24 cellular contexts compared by ENCODE assay signal in the genomic region with DNA sequence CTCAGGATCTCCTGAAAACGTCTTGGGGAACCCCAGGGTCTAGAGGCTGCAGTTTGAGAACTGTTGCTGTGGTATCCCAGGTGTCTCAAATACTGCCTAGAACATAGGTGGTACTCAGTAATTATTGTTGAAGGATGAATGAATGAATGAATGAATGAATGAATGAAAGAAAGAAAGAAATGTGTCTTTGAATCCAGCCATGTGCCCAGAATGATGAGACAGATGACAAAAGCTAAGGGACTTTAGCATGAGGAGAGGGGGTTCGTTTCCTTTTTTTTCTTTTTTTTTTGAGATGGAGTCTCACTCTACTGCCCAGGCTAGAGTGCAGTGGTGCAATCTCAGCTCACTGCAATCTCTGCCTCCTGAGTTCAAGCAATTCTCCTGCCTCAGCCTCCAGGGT. TPM values are rescaled to one million over a fixed set of nuclear protein-coding genes. Genes with fewer than 3 reads are reported as not detected.
A peak's percentile ranks its signal among the peaks of the same experiment; 100 is the strongest.
DNase-seq lines count a peak whose midpoint lies in the region; ATAC-seq and TF ChIP-seq lines count a peak whose summit lies in the region.
"Had no signal": no experiment of that assay in that cellular context is flagged by ENCODE, and none has a peak within 500 bp of the region (broad histone marks: within the 10 kb centered on the region; RNA-seq: fewer than 3 reads in every experiment).

No MANE protein-coding gene starts in this region.

- H3K9me3 Mint-ChIP-seq in activated naive CD4-positive, alpha-beta T cell treated with anti-CD3 and anti-CD28 coated beads, Interleukin-2, amount 50 U/mL, for 72 hours: no peaks in the 10 kb centered on the region
- H3K9me3 Mint-ChIP-seq in CD8-positive, alpha-beta T cell: no peaks in the 10 kb centered on the region
- no peaks in the 10 kb centered on the region for H3K9me3 Mint-ChIP-seq in naive thymus-derived CD8-positive, alpha-beta T cell
- H3K9me3 Mint-ChIP-seq: IgD-negative memory B cell had no signal

- H3K4me1 ChIP-seq in CD8-positive, alpha-beta T cell (ENCODE audit: insufficient read depth, low read length): peaks cover 9% of the 10 kb centered on the region
- H3K4me1 ChIP-seq in ovary (ENCODE audit: insufficient read depth): no peaks in the 10 kb centered on the region
- H3K4me1 ChIP-seq: BE2C, Caco-2 had no signal

- H3K36me3 Mint-ChIP-seq in activated naive CD4-positive, alpha-beta T cell treated with anti-CD3 and anti-CD28 coated beads, Interleukin-2, amount 50 U/mL, for 72 hours: peaks cover 0 to 16% of the 10 kb centered on the region in 2 donors
- H3K36me3 Mint-ChIP-seq in CD8-positive, alpha-beta T cell: peaks cover 56% of the 10 kb centered on the region
- no peaks in the 10 kb centered on the region for H3K36me3 Mint-ChIP-seq in T-helper 17 cell (ENCODE audit: low read depth)
- H3K36me3 Mint-ChIP-seq in naive thymus-derived CD8-positive, alpha-beta T cell: peaks cover 0 to 49% (median 3%) of the 10 kb centered on the region in 3 donors
- H3K36me3 Mint-ChIP-seq: IgD-negative memory B cell had no signal

- WGBS in ovary, 3 donors: 31 to 46% (median 39%) methylated on average over 2 of the region's 2 CpGs

- no peak for ATAC-seq in activated naive CD4-positive, alpha-beta T cell treated with anti-CD3 and anti-CD28 coated beads, Interleukin-2, amount 50 U/mL, for 72 hours
- no peak for ATAC-seq in CD8-positive, alpha-beta T cell
- ATAC-seq in T-helper 17 cell: no peak
- ATAC-seq in naive thymus-derived CD8-positive, alpha-beta T cell: no peak
- no peak for ATAC-seq in HG02763 (IDR thresholded peaks at IDR 0.05; ENCODE audit: unreplicated experiment)
- ATAC-seq: Panc1 had no signal

- H3K27me3 ChIP-seq in CD8-positive, alpha-beta T cell (ENCODE audit: insufficient read depth, low read length): no peaks in the 10 kb centered on the region
- H3K27me3 ChIP-seq in ovary: no peaks in the 10 kb centered on the region
- H3K27me3 ChIP-seq: BE2C had no signal

- no peak for DNase-seq in activated naive CD4-positive, alpha-beta T cell treated with anti-CD3 and anti-CD28 coated beads, Interleukin-2, amount 50 U/mL, for 72 hours (ENCODE audit: low spot score in 2 of 2)
- DNase-seq in activated naive CD4-positive, alpha-beta T cell (lab: John Stamatoyannopoulos, UW): no peak
- no peak for DNase-seq in CD8-positive, alpha-beta T cell
- DNase-seq in T-helper 17 cell (no peak), ovary (no peak)
- no peak for DNase-seq in naive thymus-derived CD8-positive, alpha-beta T cell
- DNase-seq: BE2C, Caco-2, DND-41, GM23248, HCEC 1CT, Karpas-422, MV-4-11, NCI-H1694, NCI-H2081, NCI-H2171 treated with DMSO at 0.1 percent for 48 hours, NCI-H524 treated with DMSO at 0.1 percent for 48 hours, NCI-H82, SIG-M5 had no signal

- POLR2A ChIA-PET in CD8-positive, alpha-beta T cell (lab: Charles Lee): interaction anchor here (0.6 to 2.5 kb wide), 3 partner anchors 8 to 198 kb away, joined by 3 to 7 read pairs (median 3); no protein-coding TSS in a partner anchor
- POLR2A ChIA-PET in naive thymus-derived CD8-positive, alpha-beta T cell (lab: Charles Lee): interaction anchor here (1.1 to 9.5 kb wide), 4 partner anchors 10 to 115 kb away, joined by 3 to 91 read pairs (median 4); a partner anchor contains a TSS

- intact Hi-C loops in CD8-positive, alpha-beta T cell (cut with DNase I, micrococcal nuclease): no loop called here
- intact Hi-C loops in ovary (cut with DNase I): no loop called here

- no peak overlapping the region for H3K4me3 Mint-ChIP-seq in CD8-positive, alpha-beta T cell
- no peak overlapping the region for H3K4me3 Mint-ChIP-seq in T-helper 17 cell
- peak overlapping the region in 1 of 10 donors; percentile 42 for H3K4me3 Mint-ChIP-seq in naive thymus-derived CD8-positive, alpha-beta T cell

- no peak overlapping the region for H3K4me3 ChIP-seq in CD8-positive, alpha-beta T cell (ENCODE audit: low read depth, low read length)
- H3K4me3 ChIP-seq in ovary: no peak overlapping the region
- H3K4me3 ChIP-seq: GM23248 had no signal

- TF ChIP-seq CTCF in CD8-positive, alpha-beta T cell (IDR thresholded peaks at IDR 0.05): no peak
- TF ChIP-seq CTCF in ovary (IDR thresholded peaks at IDR 0.05): no peak

- no peaks in the 10 kb centered on the region for H3K27me3 Mint-ChIP-seq in CD8-positive, alpha-beta T cell (ENCODE audit: low read depth)
- H3K27me3 Mint-ChIP-seq in T-helper 17 cell: no peaks in the 10 kb centered on the region
- no peaks in the 10 kb centered on the region for H3K27me3 Mint-ChIP-seq in naive thymus-derived CD8-positive, alpha-beta T cell
- H3K27me3 Mint-ChIP-seq: IgD-negative memory B cell had no signal

- no peaks in the 10 kb centered on the region for H3K9me3 ChIP-seq in CD8-positive, alpha-beta T cell (ENCODE audit: low read length)
- no peaks in the 10 kb centered on the region for H3K9me3 ChIP-seq in T-helper 17 cell (ENCODE audit: control insufficient read depth, low read length, poor library complexity, severe bottlenecking)
- no peaks in the 10 kb centered on the region for H3K9me3 ChIP-seq in ovary
- H3K9me3 ChIP-seq: BE2C, Caco-2 had no signal

- CTCF ChIA-PET in CD8-positive, alpha-beta T cell (lab: Charles Lee): interaction anchor here (1.0 to 1.7 kb wide), 3 partner anchors 9 to 120 kb away, joined by 3 to 5 read pairs (median 3); no protein-coding TSS in a partner anchor

- peaks cover 22% of the 10 kb centered on the region for H3K36me3 ChIP-seq in CD8-positive, alpha-beta T cell (ENCODE audit: insufficient read depth, low read length)
- no peaks in the 10 kb centered on the region for H3K36me3 ChIP-seq in ovary
- H3K36me3 ChIP-seq: BE2C had no signal

- H3K27ac Mint-ChIP-seq in activated naive CD4-positive, alpha-beta T cell treated with anti-CD3 and anti-CD28 coated beads, Interleukin-2, amount 50 U/mL, for 72 hours: peak overlapping the region; percentile 23 to 49
- H3K27ac Mint-ChIP-seq in CD8-positive, alpha-beta T cell: peak overlapping the region; percentile 50
- peak overlapping the region; percentile 53 for H3K27ac Mint-ChIP-seq in T-helper 17 cell
- H3K27ac Mint-ChIP-seq in naive thymus-derived CD8-positive, alpha-beta T cell: peak overlapping the region in 6 of 10 donors; percentile 26 to 75 (median 42)

- H3K4me1 Mint-ChIP-seq in CD8-positive, alpha-beta T cell (ENCODE audit: low read depth): peaks cover 39% of the 10 kb centered on the region
- H3K4me1 Mint-ChIP-seq in T-helper 17 cell: peaks cover 25% of the 10 kb centered on the region
- H3K4me1 Mint-ChIP-seq in naive thymus-derived CD8-positive, alpha-beta T cell: peaks cover 26 to 54% (median 42%) of the 10 kb centered on the region in 4 donors

- H3K27ac ChIP-seq in CD8-positive, alpha-beta T cell (ENCODE audit: low read depth, low read length): no peak overlapping the region
- H3K27ac ChIP-seq in ovary: no peak overlapping the region
- H3K27ac ChIP-seq: GM23248 had no signal

- no peak for TF ChIP-seq POLR2A in ovary (IDR thresholded peaks at IDR 0.05)

- no peak for TF ChIP-seq EP300 in ovary (IDR thresholded peaks at IDR 0.05)

RNA-seq across cellular contexts. Expression of a gene that starts 7.8 kb away (rescaled TPM):
- 10 to 100 TPM; 10.3 to 41.0 TPM for total RNA-seq in activated naive CD4-positive, alpha-beta T cell treated with anti-CD3 and anti-CD28 coated beads, Interleukin-2, amount 50 U/mL, for 72 hours
- 10 to 100 TPM; 97.9 to 99.5 TPM for total RNA-seq in CD8-positive, alpha-beta T cell
- total RNA-seq in T-helper 17 cell (10 to 100 TPM; 42.6 to 44.5 TPM), ovary (10 to 100 TPM in 4 of 7 donors, 1 to 10 TPM in 3; 7.2 to 69.8 (median 12.9) TPM)
- 10 to 100 TPM; 57.4 to 59.9 TPM for total RNA-seq in naive thymus-derived CD8-positive, alpha-beta T cell
- polyA plus RNA-seq in naive thymus-derived CD8-positive, alpha-beta T cell: 100 to 1,000 TPM in 1 of 3 donors, 10 to 100 TPM in 2; 36.7 to 106 (median 65.7) TPM
- polyA plus RNA-seq in ovary: 10 to 100 TPM in 1 of 2 donors, 1 to 10 TPM in 1; 3.3 to 13.4 TPM
- total RNA-seq: GM23248 had no signal

RNA-seq across cellular contexts. Expression of a gene that starts 12.2 kb away (rescaled TPM):
- total RNA-seq in activated naive CD4-positive, alpha-beta T cell treated with anti-CD3 and anti-CD28 coated beads, Interleukin-2, amount 50 U/mL, for 72 hours: 100 to 1,000 TPM; 146 to 150 TPM
- 100 to 1,000 TPM; 252 to 268 TPM for total RNA-seq in CD8-positive, alpha-beta T cell
- total RNA-seq in T-helper 17 cell: 100 to 1,000 TPM; 204 to 299 TPM
- total RNA-seq in naive thymus-derived CD8-positive, alpha-beta T cell: 100 to 1,000 TPM; 226 to 232 TPM
- 1 to 10 TPM; 4.5 to 6.9 (median 5.2) TPM for polyA plus RNA-seq in naive thymus-derived CD8-positive, alpha-beta T cell
- total RNA-seq in ovary: 100 to 1,000 TPM; 105 to 218 (median 159) TPM
- polyA plus RNA-seq in ovary: 100 to 1,000 TPM; 130 to 169 TPM

RNA-seq across cellular contexts. Expression of a gene that starts 25.8 kb away (rescaled TPM):
- total RNA-seq in activated naive CD4-positive, alpha-beta T cell treated with anti-CD3 and anti-CD28 coated beads, Interleukin-2, amount 50 U/mL, for 72 hours: 1 to 10 TPM in 1 of 2 donors, under 1 TPM in 1; 0.61 to 1.7 TPM
- total RNA-seq in CD8-positive, alpha-beta T cell: under 1 TPM; 0.72 to 0.87 TPM
- 1 to 10 TPM in 1 of 2 donors, under 1 TPM in 1; 0.55 to 2.8 TPM for total RNA-seq in T-helper 17 cell
- 1 to 10 TPM; 2.5 to 2.6 TPM for total RNA-seq in naive thymus-derived CD8-positive, alpha-beta T cell
- under 1 TPM in 1 of 3 donors, not detected in 2; 0.06 TPM for polyA plus RNA-seq in naive thymus-derived CD8-positive, alpha-beta T cell
- total RNA-seq in ovary: 1 to 10 TPM in 3 of 7 donors, under 1 TPM in 2, not detected in 2; 0.43 to 4.0 (median 1.3) TPM
- 1 to 10 TPM in 1 of 2 donors, not detected in 1; 1.1 TPM for polyA plus RNA-seq in ovary
- total RNA-seq: Caco-2, GM23248, M059J had no signal
- polyA plus RNA-seq: GM23248, IgD-negative memory B cell had no signal

RNA-seq across cellular contexts. Expression of a gene that starts 28.0 kb away (rescaled TPM):
- total RNA-seq in activated naive CD4-positive, alpha-beta T cell treated with anti-CD3 and anti-CD28 coated beads, Interleukin-2, amount 50 U/mL, for 72 hours: not detected
- not detected for total RNA-seq in CD8-positive, alpha-beta T cell
- total RNA-seq in T-helper 17 cell (not detected), ovary (not detected)
- total RNA-seq in naive thymus-derived CD8-positive, alpha-beta T cell: not detected
- not detected for polyA plus RNA-seq in naive thymus-derived CD8-positive, alpha-beta T cell
- under 1 TPM in 1 of 2 donors, not detected in 1; 0.06 TPM for polyA plus RNA-seq in ovary
- total RNA-seq: A673, Caco-2, GM23248, M059J had no signal
- polyA plus RNA-seq: GM23248, IgD-negative memory B cell had no signal

RNA-seq across cellular contexts. Expression of a gene that starts 35.4 kb away (rescaled TPM):
- 1 to 10 TPM in 1 of 2 donors, under 1 TPM in 1; 0.61 to 1.7 TPM for total RNA-seq in activated naive CD4-positive, alpha-beta T cell treated with anti-CD3 and anti-CD28 coated beads, Interleukin-2, amount 50 U/mL, for 72 hours
- not detected for total RNA-seq in CD8-positive, alpha-beta T cell
- not detected for total RNA-seq in T-helper 17 cell
- total RNA-seq in naive thymus-derived CD8-positive, alpha-beta T cell: not detected
- polyA plus RNA-seq in naive thymus-derived CD8-positive, alpha-beta T cell: under 1 TPM in 1 of 3 donors, not detected in 2; 0.08 TPM
- 100 to 1,000 TPM in 3 of 7 donors, 10 to 100 TPM in 4; 58.0 to 146 (median 94.2) TPM for total RNA-seq in ovary
- 100 to 1,000 TPM in 1 of 2 donors, 1 to 10 TPM in 1; 1.1 to 106 TPM for polyA plus RNA-seq in ovary
- total RNA-seq: A673, GM23248, M059J had no signal
- polyA plus RNA-seq: GM23248 had no signal
